Comparison of ENCODE assay signal across 8 cellular contexts in genomic region chr11:843086-843704, GRCh38. TPM values are rescaled to one million over a fixed set of nuclear protein-coding genes. Genes with fewer than 3 reads are reported as not detected.
A peak's percentile ranks its signal among the peaks of the same experiment; 100 is the strongest.
DNase-seq lines count a peak whose midpoint lies in the region; ATAC-seq lines count a peak whose summit lies in the region.

No MANE protein-coding gene starts in this region.

- peak overlapping the region; percentile 100 for H2AK5ac ChIP-seq in neuronal stem cell (ENCODE audit: low read depth, low read length)

- H3K23ac ChIP-seq in neuronal stem cell (ENCODE audit: low read depth, low read length, poor library complexity), result no peak overlapping the region

- H3K4me3 ChIP-seq in Jurkat, Clone E6-1 (ENCODE audit: low read length), result peak overlapping the region; percentile 92
- peak overlapping the region; percentile 96 for H3K4me3 ChIP-seq in neuronal stem cell (ENCODE audit: low read length in 2 of 2)

- peak overlapping the region; percentile 98 for H2BK15ac ChIP-seq in neuronal stem cell (ENCODE audit: low read length)

- WGBS in neuronal stem cell (ENCODE audit: extremely low coverage in 2 of 2, insufficient read length in 2 of 2, insufficient replicate concordance in 1 of 2), 2 donors, result no CpG with 5 or more reads among the region's 52 CpGs

- no peaks in the 10 kb centered on the region for H3K9me3 ChIP-seq in neuronal stem cell (replicated peaks in 1 of 2; ENCODE audit: control insufficient read depth in 2 of 2, insufficient read depth in 1 of 2, low read depth in 1 of 2, low read length in 2 of 2)

- H3K4me2 ChIP-seq in neuronal stem cell (ENCODE audit: insufficient read depth, low read length, poor library complexity, severe bottlenecking), result peak overlapping the region; percentile 82

- no peak overlapping the region for H3K4ac ChIP-seq in neuronal stem cell (ENCODE audit: low read length)

- H2BK12ac ChIP-seq in neuronal stem cell (ENCODE audit: low read length), result no peak overlapping the region

- no peak overlapping the region for H3K27ac ChIP-seq in neuronal stem cell (replicated peaks; ENCODE audit: low read length)

- no peak overlapping the region for H4K8ac ChIP-seq in neuronal stem cell (ENCODE audit: low read depth, low read length)

- H3K36me3 Mint-ChIP-seq in effector memory CD8-positive, alpha-beta T cell (ENCODE audit: insufficient read depth), result peaks cover 26% of the 10 kb centered on the region

- H4K91ac ChIP-seq in neuronal stem cell (ENCODE audit: low read depth, low read length, poor library complexity), result no peak overlapping the region

- peak overlapping the region; percentile 99 for H2AFZ ChIP-seq in neuronal stem cell (ENCODE audit: low read length)

- peak overlapping the region; percentile 68 for H3K4me3 Mint-ChIP-seq in effector memory CD8-positive, alpha-beta T cell

- peak overlapping the region; percentile 84 for H3K18ac ChIP-seq in neuronal stem cell (ENCODE audit: low read length)

- no peak overlapping the region for H3K14ac ChIP-seq in neuronal stem cell (ENCODE audit: low read length)

- H3K27ac Mint-ChIP-seq in effector memory CD8-positive, alpha-beta T cell, result peak overlapping the region in 1 of 2 donors; percentile 44

- H3K27me3 Mint-ChIP-seq in effector memory CD8-positive, alpha-beta T cell, result peaks cover 0 to under 1% of the 10 kb centered on the region in 2 donors

- H3K27me3 ChIP-seq in neuronal stem cell (ENCODE audit: control insufficient read depth in 3 of 3, insufficient read depth in 3 of 3, low read depth in 1 of 3, low read length in 3 of 3), result no peaks in the 10 kb centered on the region

- H3K9me3 Mint-ChIP-seq in effector memory CD8-positive, alpha-beta T cell, result no peaks in the 10 kb centered on the region

- H3K9ac ChIP-seq in neuronal stem cell (ENCODE audit: low read depth, low read length, poor library complexity), result peak overlapping the region; percentile 77

- peaks cover 23% of the 10 kb centered on the region for H3K79me1 ChIP-seq in neuronal stem cell (ENCODE audit: low read depth, low read length)

- H2BK5ac ChIP-seq in neuronal stem cell (ENCODE audit: low read length), result peak overlapping the region; percentile 77

- H3K4me1 Mint-ChIP-seq in effector memory CD8-positive, alpha-beta T cell (ENCODE audit: low read depth in 2 of 2), result peaks cover 14 to 23% of the 10 kb centered on the region in 2 donors

- ATAC-seq in GM19023 (IDR thresholded peaks at IDR 0.05; ENCODE audit: unreplicated experiment) (peak; percentile 4), GM21717 (IDR thresholded peaks at IDR 0.05; ENCODE audit: unreplicated experiment) (no peak), GM18517 (IDR thresholded peaks at IDR 0.05; ENCODE audit: unreplicated experiment) (no peak)
- peak; percentile 1 for ATAC-seq in effector memory CD8-positive, alpha-beta T cell (replicated peaks)

- H2BK120ac ChIP-seq in neuronal stem cell (ENCODE audit: low read depth, low read length), result peak overlapping the region; percentile 91

- DNase-seq in Jurkat, Clone E6-1 (ENCODE audit: low read depth, low spot score), result no peak
- no peak for DNase-seq in effector memory CD8-positive, alpha-beta T cell
- DNase-seq in neuronal stem cell (ENCODE audit: low spot score) (no peak), SW480 (ENCODE audit: low spot score) (no peak), CD1c-positive myeloid dendritic cell (ENCODE audit: extremely low spot score) (no peak)

- H3K36me3 ChIP-seq in neuronal stem cell (replicated peaks in 1 of 2; ENCODE audit: control insufficient read depth in 2 of 2, insufficient read depth in 2 of 2, low read length in 2 of 2), result peaks cover 29 to 33% of the 10 kb centered on the region in 2 donors

- peaks cover 23 to 28% of the 10 kb centered on the region in 2 donors for H3K4me1 ChIP-seq in neuronal stem cell (ENCODE audit: control insufficient read depth in 2 of 2, insufficient read depth in 1 of 2, low read depth in 1 of 2, low read length in 2 of 2)

RNA-seq across cellular contexts. Expression of gene TSPAN4, which starts 0.5 kb away (rescaled TPM):
- 15.9 TPM for polyA plus RNA-seq in Jurkat, Clone E6-1 (2012; ENCODE audit: insufficient read depth, insufficient read length)
- 39.4 TPM for polyA plus RNA-seq in neuronal stem cell (2013, experiment 1 of 2)
- 35.6 TPM for polyA plus RNA-seq in neuronal stem cell (2013, experiment 2 of 2)

RNA-seq across cellular contexts. Expression of gene POLR2L, which starts 0.9 kb away (rescaled TPM):
- 199 TPM for polyA plus RNA-seq in Jurkat, Clone E6-1 (2012; ENCODE audit: insufficient read depth, insufficient read length)
- polyA plus RNA-seq in neuronal stem cell (2013, experiment 1 of 2), result 129 TPM
- polyA plus RNA-seq in neuronal stem cell (2013, experiment 2 of 2), result 129 TPM

RNA-seq across cellular contexts. Expression of gene CD151, which starts 10.4 kb away (rescaled TPM):
- 42.3 TPM for polyA plus RNA-seq in Jurkat, Clone E6-1 (2012; ENCODE audit: insufficient read depth, insufficient read length)
- polyA plus RNA-seq in neuronal stem cell (2013, experiment 1 of 2), result 74.1 TPM
- 74.3 TPM for polyA plus RNA-seq in neuronal stem cell (2013, experiment 2 of 2)

RNA-seq across cellular contexts. Expression of gene CRACR2B, which starts 15.5 kb away (rescaled TPM):
- polyA plus RNA-seq in Jurkat, Clone E6-1 (2012; ENCODE audit: insufficient read depth, insufficient read length), result 6.5 TPM
- 12.4 TPM for polyA plus RNA-seq in neuronal stem cell (2013, experiment 1 of 2)
- polyA plus RNA-seq in neuronal stem cell (2013, experiment 2 of 2), result 11.8 TPM

RNA-seq across cellular contexts. Expression of gene PNPLA2, which starts 24.5 kb away (rescaled TPM):
- 62.6 TPM for polyA plus RNA-seq in Jurkat, Clone E6-1 (2012; ENCODE audit: insufficient read depth, insufficient read length)
- polyA plus RNA-seq in neuronal stem cell (2013, experiment 1 of 2), result 34.4 TPM
- polyA plus RNA-seq in neuronal stem cell (2013, experiment 2 of 2), result 33.9 TPM

Comparison
In these comparisons a context has a peak if more than half of its experiments do, and no peak if none do; other contexts are left out.
1. ATAC-seq: peak in GM19023 (single experiment) and effector memory CD8-positive, alpha-beta T cell (single experiment); none in GM21717 (single experiment) and GM18517 (single experiment).